In genomic region chr10:47176206-47176902, GRCh38 we compare ENCODE assay signal across 15 cellular contexts.
"Had no signal": no experiment of that assay in that cellular context is flagged by ENCODE, and none has a peak within 500 bp of the region (broad histone marks: within the 10 kb centered on the region; RNA-seq: fewer than 3 reads in every experiment).

No MANE protein-coding gene starts in this region.

- H3K9me3 Mint-ChIP-seq: activated CD4-positive, alpha-beta memory T cell treated with anti-CD3 and anti-CD28 coated beads, Interleukin-2, amount 10 ng/mL, durations not matched to agents 7 days and 5 days; activated T-cell treated with anti-CD3 and anti-CD28 coated beads, Interleukin-2, amount 50 U/mL, for 72 hours had no signal

- H3K36me3 ChIP-seq: breast epithelium, esophagus squamous epithelium, heart right ventricle, pancreas, thyroid gland had no signal

- H3K9me3 ChIP-seq: breast epithelium, esophagus squamous epithelium, heart right ventricle, pancreas, thyroid gland had no signal

- H3K27ac ChIP-seq: breast epithelium, esophagus squamous epithelium, heart right ventricle, pancreas, thyroid gland had no signal

- H3K27ac Mint-ChIP-seq: activated CD4-positive, alpha-beta memory T cell treated with anti-CD3 and anti-CD28 coated beads, Interleukin-2, amount 10 ng/mL, durations not matched to agents 7 days and 5 days; activated T-cell treated with anti-CD3 and anti-CD28 coated beads, Interleukin-2, amount 50 U/mL, for 72 hours had no signal

- H3K4me1 ChIP-seq: breast epithelium, esophagus squamous epithelium, heart right ventricle, pancreas, thyroid gland had no signal

- H3K4me3 ChIP-seq: breast epithelium, esophagus squamous epithelium, heart right ventricle, pancreas, thyroid gland had no signal

- FAIRE-seq: keratinocyte, pancreas had no signal

- H3K4me1 Mint-ChIP-seq: activated CD4-positive, alpha-beta memory T cell treated with anti-CD3 and anti-CD28 coated beads, Interleukin-2, amount 10 ng/mL, durations not matched to agents 7 days and 5 days had no signal

- DNase-seq: activated CD4-positive, alpha-beta memory T cell treated with anti-CD3 and anti-CD28 coated beads, Interleukin-2, amount 10 ng/mL, durations not matched to agents 7 days and 5 days; activated CD4-positive, alpha-beta T cell treated with anti-CD3 and anti-CD28 coated beads for 1 hour; activated gamma-delta T cell treated with Interleukin-2 at 50 U/mL for 16 hours; activated T-cell treated with anti-CD3 and anti-CD28 coated beads, Interleukin-2, amount 50 U/mL, for 72 hours; aorta; esophagus squamous epithelium; foreskin melanocyte; heart right ventricle; left ventricle myocardium superior; mesendoderm; pancreas; stimulated activated CD4-positive, alpha-beta T cell treated with anti-CD3 and anti-CD28 coated beads, Interleukin-4, amount 100 ng/mL, for 4 hours; thyroid gland had no signal

- H3K27me3 ChIP-seq: breast epithelium, heart right ventricle, pancreas, thyroid gland had no signal

- H3K4me3 Mint-ChIP-seq: activated CD4-positive, alpha-beta memory T cell treated with anti-CD3 and anti-CD28 coated beads, Interleukin-2, amount 10 ng/mL, durations not matched to agents 7 days and 5 days; activated T-cell treated with anti-CD3 and anti-CD28 coated beads, Interleukin-2, amount 50 U/mL, for 72 hours had no signal
